ENCODE assay signal across 20 cellular contexts in the genomic region with DNA sequence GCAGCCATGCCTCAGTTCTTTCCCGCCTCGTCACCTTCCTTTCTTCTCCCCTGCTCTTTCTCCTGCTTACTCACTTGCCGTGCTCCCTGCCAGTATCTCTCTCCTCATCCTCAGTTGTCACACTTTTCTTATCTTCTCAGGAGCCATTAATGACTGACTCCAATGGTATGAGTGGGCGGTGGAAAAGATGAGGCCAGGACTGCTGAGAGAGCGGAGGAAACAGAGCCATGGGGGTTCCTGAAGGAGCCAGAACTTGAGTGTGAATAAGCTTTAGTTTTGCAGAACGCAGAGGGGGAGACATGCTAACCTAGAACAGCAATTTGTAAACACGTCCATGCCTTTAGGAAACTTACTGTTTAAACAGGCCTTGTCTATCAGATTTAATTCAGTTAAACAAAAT.
DNase-seq lines count a peak whose midpoint lies in the region; ATAC-seq and TF ChIP-seq lines count a peak whose summit lies in the region.
"Had no signal": no experiment of that assay in that cellular context is flagged by ENCODE, and none has a peak within 500 bp of the region (broad histone marks: within the 10 kb centered on the region; RNA-seq: fewer than 3 reads in every experiment).

No MANE protein-coding gene starts in this region.

- ATAC-seq in HG03097 (IDR thresholded peaks at IDR 0.05; ENCODE audit: low FRiP score, unreplicated experiment): no peak

- H3K4me3 ChIP-seq in fibroblast of pulmonary artery (replicated peaks; ENCODE audit: low read depth, low read length) (no peak overlapping the region), skeletal muscle cell (ENCODE audit: low read depth, low read length) (no peak overlapping the region)
- H3K4me3 ChIP-seq: cardiac muscle cell, ovary, Peyer's patch, spleen, vagina had no signal

- DNase-seq in ELF-1 (ENCODE audit: low read depth, low spot score): peak; percentile 28
- DNase-seq in T1000 (lab: John Stamatoyannopoulos, UW): peak; percentile 19
- DNase-seq in fibroblast of pulmonary artery (ENCODE audit: low read depth): peak; percentile 73
- DNase-seq in skeletal muscle cell (ENCODE audit: low read depth): peak; percentile 67
- DNase-seq in activated CD4-positive, alpha-beta T cell treated with anti-CD3 and anti-CD28 coated beads, Interleukin-2, amount 50 U/mL, for 1 hour: no peak
- DNase-seq in T-helper 1 cell: no peak
- DNase-seq in medulla oblongata (ENCODE audit: extremely low spot score): no peak
- DNase-seq: activated B cell treated with CpG ODN at 0.5 μM for 24 hours; activated gamma-delta T cell treated with Interleukin-2 at 50 U/mL for 16 hours; DND-41; glutamatergic neuron; NCI-H1930; NCI-H774; ovary; Peyer's patch; spleen; stimulated activated naive CD4-positive, alpha-beta T cell treated with Interleukin-2 at 50 U/mL for 16 hours had no signal

- no peak for TF ChIP-seq CTCF in fibroblast of pulmonary artery (IDR thresholded peaks at IDR 0.05; ENCODE audit: low read length, missing control alignments)

Comparison
In these comparisons a context has a peak if more than half of its experiments do, and no peak if none do; other contexts are left out.
1. DNase-seq: peak in ELF-1 (single experiment), T1000 (single experiment), fibroblast of pulmonary artery (single experiment) and skeletal muscle cell (single experiment); none in activated CD4-positive, alpha-beta T cell treated with anti-CD3 and anti-CD28 coated beads, Interleukin-2, amount 50 U/mL, for 1 hour (single experiment), T-helper 1 cell (0 of 5) and medulla oblongata (single experiment).